8 cellular contexts compared by ENCODE assay signal in the genomic region with DNA sequence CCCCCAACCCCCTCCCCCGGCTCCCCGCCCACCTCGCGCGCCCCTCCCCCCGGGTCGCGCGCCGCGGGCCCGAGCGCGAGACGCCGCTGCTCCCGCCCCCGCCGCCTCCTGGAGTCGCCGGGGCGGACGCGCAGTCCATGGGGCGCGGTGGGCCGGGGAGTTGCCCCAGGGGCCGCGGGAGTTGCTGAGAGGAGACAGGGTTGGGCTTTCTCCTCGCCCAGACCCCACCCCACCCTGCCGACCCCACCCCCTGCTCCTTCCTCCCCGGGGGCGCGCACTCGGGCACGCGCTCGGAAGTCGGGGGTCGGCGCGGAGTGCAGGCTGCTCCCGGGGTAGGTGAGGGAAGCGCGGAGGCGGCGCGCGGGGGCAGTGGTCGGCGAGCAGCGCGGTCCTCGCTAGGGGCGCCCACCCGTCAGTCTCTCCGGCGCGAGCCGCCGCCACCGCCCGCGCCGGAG. TPM values are rescaled to one million over a fixed set of nuclear protein-coding genes. Genes with fewer than 3 reads are reported as not detected.
DNase-seq lines count a peak whose midpoint lies in the region; ATAC-seq and TF ChIP-seq lines count a peak whose summit lies in the region.

LAMC1 (plus strand) TSS at position 275 of the 455 bp plus-strand sequence. CDS start 297 bp downstream, outside the sequence.

- no peaks in the 10 kb centered on the region for H3K9me2 ChIP-seq in DOHH2 (replicated peaks; ENCODE audit: control insufficient read depth, low read length)
- H3K9me2 ChIP-seq in OCI-LY7 (ENCODE audit: insufficient read depth, low read length), result no peaks in the 10 kb centered on the region

- H3K4me2 ChIP-seq in DOHH2 (ENCODE audit: low read length) (peak within 1 kb of the TSS; percentile 80), OCI-LY7 (ENCODE audit: low read length) (peak within 1 kb of the TSS; percentile 88)

- H3K4me3 ChIP-seq in DOHH2 (ENCODE audit: low read length) (peak within 1 kb of the TSS; percentile 74), OCI-LY7 (ENCODE audit: low read depth, low read length, poor library complexity, severe bottlenecking) (peak within 1 kb of the TSS; percentile 77), astrocyte of the cerebellum (ENCODE audit: low read depth, low read length) (peak within 1 kb of the TSS; percentile 89)

- POLR2A ChIA-PET in OCI-LY7 (lab: Charles Lee), result no interaction called here

- ATAC-seq in HG03521 (IDR thresholded peaks at IDR 0.05; ENCODE audit: unreplicated experiment) (peak; percentile 31), left ventricle myocardium superior (peak; percentile 77)

- H3K36me3 ChIP-seq in DOHH2 (ENCODE audit: control insufficient read depth, low read length), result no peaks in the 10 kb centered on the region
- H3K36me3 ChIP-seq in OCI-LY7 (ENCODE audit: insufficient read depth, low read length), result no peaks in the 10 kb centered on the region

- DNase-seq in GM20000 (ENCODE audit: low spot score) (peak; percentile 90), OCI-LY7 (ENCODE audit: low spot score) (peak; percentile 84), astrocyte of the cerebellum (ENCODE audit: low read depth) (peak; percentile 54), left ventricle myocardium superior (peak; percentile 89), posterior vena cava (ENCODE audit: low spot score) (peak; percentile 94), GF-D8 (lab: John Stamatoyannopoulos, UW) (no peak)

- TF ChIP-seq CTCF in DOHH2 (IDR thresholded peaks at IDR 0.05; ENCODE audit: low read depth, low read length, poor library complexity, severe bottlenecking), result no peak
- TF ChIP-seq CTCF in GM20000 (IDR thresholded peaks at IDR 0.05; ENCODE audit: extremely low read depth, missing control alignments), result no peak
- no peak for TF ChIP-seq CTCF in OCI-LY7 (conservative IDR thresholded peaks at IDR 0.05; ENCODE audit: low read length)
- no peak for TF ChIP-seq CTCF in astrocyte of the cerebellum (IDR thresholded peaks at IDR 0.05; ENCODE audit: low read depth, low read length, missing control alignments)

- peaks cover 14% of the 10 kb centered on the region for H3F3A ChIP-seq in DOHH2 (ENCODE audit: control insufficient read depth, insufficient read depth)

- intact Hi-C loops in OCI-LY7 (cut with micrococcal nuclease; ENCODE audit: unreplicated experiment) (loop anchor here (5.0 to 10.0 kb wide), 3 partner anchors 181 to 612 kb away; partner anchors contain the start of genes ARPC5 and SMG7), left ventricle myocardium superior (cut with micrococcal nuclease) (loop anchor here (10.0 kb wide), 1 partner anchor 82 kb away; no protein-coding TSS in a partner anchor), posterior vena cava (cut with DNase I) (loop anchor here in 1 of 2 donors (10.0 kb wide), 1 partner anchor 58 kb away; no protein-coding TSS in a partner anchor)

- CTCF ChIA-PET in OCI-LY7 (lab: Charles Lee; ENCODE audit: unreplicated experiment), result no interaction called here

- in situ Hi-C loops in astrocyte of the cerebellum (cut with HindIII; ENCODE audit: low sequenced_read_pairs), result no loop called here

- peak within 1 kb of the TSS; percentile 79 for H2AFZ ChIP-seq in OCI-LY7 (ENCODE audit: low read length)

- peaks cover 16% of the 10 kb centered on the region for H3K27me3 ChIP-seq in DOHH2 (ENCODE audit: control insufficient read depth, low read length)

- no peaks in the 10 kb centered on the region for H3K9me3 ChIP-seq in DOHH2 (ENCODE audit: control insufficient read depth, insufficient read depth, low read length)
- no peaks in the 10 kb centered on the region for H3K9me3 ChIP-seq in OCI-LY7 (ENCODE audit: low read length)

- H3K4me1 ChIP-seq in DOHH2 (ENCODE audit: control insufficient read depth, low read length) (peaks cover 47% of the 10 kb centered on the region), OCI-LY7 (ENCODE audit: insufficient read depth, low read length, poor library complexity, severe bottlenecking) (peaks cover 45% of the 10 kb centered on the region)

- H3K27ac ChIP-seq in DOHH2 (ENCODE audit: low read depth, low read length), result peak within 1 kb of the TSS; percentile 36
- H3K27ac ChIP-seq in OCI-LY7 (ENCODE audit: low read depth, low read length, poor library complexity, severe bottlenecking), result peak within 1 kb of the TSS; percentile 69

- no TSS peak for BruUV-seq in OCI-LY7 (replicated peaks; lab: Mats Ljungman, UMichigan)

- H3K79me2 ChIP-seq in DOHH2 (ENCODE audit: control insufficient read depth, low read length) (peaks cover 17% of the 10 kb centered on the region), OCI-LY7 (ENCODE audit: insufficient read depth, low read depth, low read length) (peaks cover 35% of the 10 kb centered on the region; the same call in 1 of the 2 replicates)

- peaks cover 9% of the 10 kb centered on the region; the same call in 1 of the 2 replicates for H4K20me1 ChIP-seq in DOHH2 (ENCODE audit: control insufficient read depth, insufficient read depth, low read depth, low read length)
- peaks cover 26% of the 10 kb centered on the region for H4K20me1 ChIP-seq in OCI-LY7 (ENCODE audit: insufficient read depth, low read length)

RNA-seq across cellular contexts. Expression of gene LAMC1, which starts in this region (rescaled TPM):
- total RNA-seq in OCI-LY7 (2014; rRNA removed; shearing (Covaris generic)), result 24.2 and 26.3 TPM in 2 replicates
- 32.0 and 42.1 TPM in 2 replicates for total RNA-seq in OCI-LY7 (2022)
- 98.7 TPM for total RNA-seq in left ventricle myocardium superior
- 100 to 1,000 TPM; 230 to 254 TPM for total RNA-seq in posterior vena cava
